12 cellular contexts compared by ENCODE assay signal in genomic region chr10:13743101-13743693, GRCh38.
DNase-seq lines count a peak whose midpoint lies in the region; ATAC-seq and TF ChIP-seq lines count a peak whose summit lies in the region.
"Had no signal": no experiment of that assay in that cellular context is flagged by ENCODE, and none has a peak within 500 bp of the region (broad histone marks: within the 10 kb centered on the region; RNA-seq: fewer than 3 reads in every experiment).

No MANE protein-coding gene starts in this region.

- H3K27ac ChIP-seq in right atrium auricular region, result no peak overlapping the region
- H3K27ac ChIP-seq in brain microvascular endothelial cell, result no peak overlapping the region
- H3K27ac ChIP-seq: tibial nerve had no signal

- no peaks in the 10 kb centered on the region for H3K27me3 Mint-ChIP-seq in type B pancreatic cell

- H3K27ac Mint-ChIP-seq in type B pancreatic cell, result no peak overlapping the region

- ATAC-seq in HG03565 (IDR thresholded peaks at IDR 0.05; ENCODE audit: unreplicated experiment), result peak; percentile 36
- ATAC-seq in GM19467 (IDR thresholded peaks at IDR 0.05; ENCODE audit: unreplicated experiment), result no peak
- no peak for ATAC-seq in GM21528 (IDR thresholded peaks at IDR 0.05; ENCODE audit: low FRiP score, unreplicated experiment)
- ATAC-seq: activated CD4-positive, CD25-positive, alpha-beta regulatory T cell treated with anti-CD3 and anti-CD28 coated beads, Interleukin-2, amount 50 U/mL, for 24 hours had no signal

- no peaks in the 10 kb centered on the region for H3K4me1 ChIP-seq in right atrium auricular region

- H3K27me3 ChIP-seq in right atrium auricular region, result no peaks in the 10 kb centered on the region
- H3K27me3 ChIP-seq in brain microvascular endothelial cell (replicated peaks), result no peaks in the 10 kb centered on the region
- H3K27me3 ChIP-seq: tibial nerve had no signal

- peaks cover 22% of the 10 kb centered on the region for H3K36me3 Mint-ChIP-seq in type B pancreatic cell

- no peaks in the 10 kb centered on the region for H3K9me3 ChIP-seq in right atrium auricular region
- H3K9me3 ChIP-seq: tibial nerve had no signal

- intact Hi-C loops in cardiac septum (cut with DNase I), result no loop called here

- TF ChIP-seq CTCF in right atrium auricular region (IDR thresholded peaks at IDR 0.05) (no peak), brain microvascular endothelial cell (IDR thresholded peaks at IDR 0.05; ENCODE audit: low read depth, low read length, missing control alignments) (no peak), type B pancreatic cell (conservative IDR thresholded peaks at IDR 0.05) (no peak)

- peaks cover 13% of the 10 kb centered on the region for H3K4me1 Mint-ChIP-seq in type B pancreatic cell (ENCODE audit: unreplicated experiment)

- no peaks in the 10 kb centered on the region for H3K9me3 Mint-ChIP-seq in type B pancreatic cell

- no peak overlapping the region for H3K4me3 ChIP-seq in right atrium auricular region
- no peak overlapping the region for H3K4me3 ChIP-seq in brain microvascular endothelial cell (ENCODE audit: low read depth, low read length)
- H3K4me3 ChIP-seq: tibial nerve had no signal

- in situ Hi-C loops in brain microvascular endothelial cell (cut with HindIII; ENCODE audit: low pct_ligation_motif_present, low sequenced_read_pairs), result no loop called here

- peak; percentile 72 for DNase-seq in cardiac septum (ENCODE audit: low spot score)
- no peak for DNase-seq in right atrium auricular region (ENCODE audit: low spot score)
- peak; percentile 25 for DNase-seq in brain microvascular endothelial cell
- no peak for DNase-seq in NCI-H2171 treated with DMSO at 0.1 percent for 48 hours (lab: John Stamatoyannopoulos, UW)
- no peak for DNase-seq in type B pancreatic cell (ENCODE audit: extremely low spot score, unreplicated experiment)
- DNase-seq: activated naive CD4-positive, alpha-beta T cell treated with Interleukin-2 at 50 U/mL for 16 hours; NCI-H2029 treated with DMSO at 0.1 percent for 48 hours had no signal

- H3K36me3 ChIP-seq in right atrium auricular region, result peaks cover 12% of the 10 kb centered on the region
- H3K36me3 ChIP-seq in brain microvascular endothelial cell (replicated peaks), result peaks cover 16% of the 10 kb centered on the region

- H3K4me3 Mint-ChIP-seq in type B pancreatic cell, result no peak overlapping the region

Comparison
In these comparisons a context has a peak if more than half of its experiments do, and no peak if none do; other contexts are left out.
1. DNase-seq: peak in cardiac septum (single experiment) and brain microvascular endothelial cell (single experiment); none in right atrium auricular region (single experiment), NCI-H2171 treated with DMSO at 0.1 percent for 48 hours (single experiment) and type B pancreatic cell (single experiment).